In genomic region chr22:48254311-48254873, GRCh38 we compare ENCODE assay signal across 16 cellular contexts.
A peak's percentile ranks its signal among the peaks of the same experiment; 100 is the strongest.
DNase-seq lines count a peak whose midpoint lies in the region; ATAC-seq and TF ChIP-seq lines count a peak whose summit lies in the region.
"Had no signal": no experiment of that assay in that cellular context is flagged by ENCODE, and none has a peak within 500 bp of the region (broad histone marks: within the 10 kb centered on the region; RNA-seq: fewer than 3 reads in every experiment).

No MANE protein-coding gene starts in this region.

- no CpG with 5 or more reads among the region's 13 CpGs for WGBS in trophoblast cell (ENCODE audit: extremely low coverage, insufficient coverage, insufficient read length)

- ATAC-seq in GM23338: peak; percentile 78
- ATAC-seq in sciatic nerve: peak; percentile 56
- ATAC-seq: activated T-cell treated with anti-CD3 and anti-CD28 coated beads, Interleukin-2, amount 50 U/mL, for 4 hours; CD8-positive, alpha-beta T cell had no signal

- 0 out of 2 replicates have a peak, but pooled peaks cover 4% of the 10 kb centered on the region for H3K4me1 ChIP-seq in GM23338 (ENCODE audit: insufficient read depth)
- H3K4me1 ChIP-seq in trophoblast cell (ENCODE audit: control insufficient read depth in 1 of 2, insufficient read depth in 2 of 2, low read length in 2 of 2): no peaks in the 10 kb centered on the region
- H3K4me1 ChIP-seq: adrenal gland, Peyer's patch had no signal

- no peak for DNase-seq in GM23338 (ENCODE audit: low spot score)
- peak; percentile 65 for DNase-seq in NCI-H345 (lab: John Stamatoyannopoulos, UW)
- DNase-seq in iPS-NIHi11 (ENCODE audit: low spot score): peak; percentile 52
- DNase-seq in sciatic nerve (ENCODE audit: low spot score): peak; percentile 36
- no peak for DNase-seq in trophoblast cell
- DNase-seq in activated T-helper 2 cell treated with anti-CD3 and anti-CD28 coated beads, Interferon-gamma antibody, Interleukin-2, Interleukin-4, amounts not matched to agents 10 μg/mL and 5 μg/mL and 100 μg/mL, durations not matched to agents 14 hours and 24 hours and 36 hours (ENCODE audit: low spot score): no peak
- DNase-seq in COLO829 (ENCODE audit: low spot score): no peak
- DNase-seq: activated CD4-positive, alpha-beta T cell treated with anti-CD3 and anti-CD28 coated beads for 48 hours; activated T-cell treated with anti-CD3 and anti-CD28 coated beads, Interleukin-2, amount 50 U/mL, for 4 hours; adrenal gland; CD8-positive, alpha-beta T cell; GF-D8; NCI-H226; Peyer's patch had no signal

- no peak overlapping the region for H3K9ac ChIP-seq in trophoblast cell (ENCODE audit: low read length)

- peaks cover 8% of the 10 kb centered on the region for H3K27me3 Mint-ChIP-seq in GM23338 (ENCODE audit: insufficient read depth, low read depth, poor library complexity)
- H3K27me3 Mint-ChIP-seq in activated T-helper 2 cell treated with anti-CD3 and anti-CD28 coated beads, Interferon-gamma antibody, Interleukin-2, Interleukin-4, amounts not matched to agents 10 μg/mL and 5 μg/mL and 100 μg/mL, durations not matched to agents 14 hours and 24 hours and 36 hours (ENCODE audit: low read depth): no peaks in the 10 kb centered on the region

- H3K4me3 ChIP-seq in GM23338 (no peak overlapping the region), trophoblast cell (ENCODE audit: low read depth, low read length) (no peak overlapping the region)
- H3K4me3 ChIP-seq: adrenal gland, Peyer's patch had no signal

- no peaks in the 10 kb centered on the region for H3K9me3 Mint-ChIP-seq in GM23338
- no peaks in the 10 kb centered on the region for H3K9me3 Mint-ChIP-seq in activated T-helper 2 cell treated with anti-CD3 and anti-CD28 coated beads, Interferon-gamma antibody, Interleukin-2, Interleukin-4, amounts not matched to agents 10 μg/mL and 5 μg/mL and 100 μg/mL, durations not matched to agents 14 hours and 24 hours and 36 hours
- H3K9me3 Mint-ChIP-seq: activated T-cell treated with anti-CD3 and anti-CD28 coated beads, Interleukin-2, amount 50 U/mL, for 4 hours; CD8-positive, alpha-beta T cell; T-helper 1 cell treated with Interleukin-12 subunit alpha and Interleukin-12 subunit beta and Interleukin-4 antibody, amounts not matched to agents 30 μg/mL and 1 μg/mL, for 36 hours had no signal

- H3K4me2 ChIP-seq in GM23338 (no peak overlapping the region), trophoblast cell (ENCODE audit: low read length) (no peak overlapping the region)

- no peak overlapping the region for H3K23ac ChIP-seq in trophoblast cell (ENCODE audit: low read length)

- H2BK120ac ChIP-seq in trophoblast cell (ENCODE audit: insufficient read depth, low read length, poor library complexity): no peak overlapping the region

- no peak overlapping the region for H4K8ac ChIP-seq in trophoblast cell (ENCODE audit: low read depth, low read length)

- no peak for TF ChIP-seq CTCF in GM23338 (conservative IDR thresholded peaks at IDR 0.05; ENCODE audit: low read depth in 2 of 2)

- H2BK12ac ChIP-seq in trophoblast cell (ENCODE audit: low read length): no peak overlapping the region

- H3F3A ChIP-seq in GM23338 (replicated peaks; ENCODE audit: low read depth): no peaks in the 10 kb centered on the region

- H3K9me2 ChIP-seq in GM23338 (ENCODE audit: insufficient read depth): no peaks in the 10 kb centered on the region

- no peak overlapping the region for H2BK5ac ChIP-seq in trophoblast cell (ENCODE audit: low read depth, low read length, poor library complexity)

- H3K9me3 ChIP-seq in trophoblast cell (ENCODE audit: insufficient read depth, low read depth, low read length): peaks cover 2% of the 10 kb centered on the region
- H3K9me3 ChIP-seq: adrenal gland, Peyer's patch had no signal

- H4K20me1 ChIP-seq in GM23338 (replicated peaks; ENCODE audit: insufficient read depth): no peaks in the 10 kb centered on the region

- H3K36me3 Mint-ChIP-seq in GM23338 (ENCODE audit: low read depth): no peaks in the 10 kb centered on the region
- no peaks in the 10 kb centered on the region for H3K36me3 Mint-ChIP-seq in activated T-helper 2 cell treated with anti-CD3 and anti-CD28 coated beads, Interferon-gamma antibody, Interleukin-2, Interleukin-4, amounts not matched to agents 10 μg/mL and 5 μg/mL and 100 μg/mL, durations not matched to agents 14 hours and 24 hours and 36 hours (ENCODE audit: low read depth)
- H3K36me3 Mint-ChIP-seq: CD8-positive, alpha-beta T cell had no signal

- no peak overlapping the region for H2AFZ ChIP-seq in GM23338
- H2AFZ ChIP-seq in trophoblast cell (ENCODE audit: insufficient read depth, low read length, poor library complexity): no peak overlapping the region

- peaks cover 20% of the 10 kb centered on the region for H3K4me1 Mint-ChIP-seq in GM23338
- H3K4me1 Mint-ChIP-seq in activated T-helper 2 cell treated with anti-CD3 and anti-CD28 coated beads, Interferon-gamma antibody, Interleukin-2, Interleukin-4, amounts not matched to agents 10 μg/mL and 5 μg/mL and 100 μg/mL, durations not matched to agents 14 hours and 24 hours and 36 hours (ENCODE audit: low read depth): no peaks in the 10 kb centered on the region

- H3K14ac ChIP-seq in trophoblast cell (ENCODE audit: low read length): no peak overlapping the region

- no peak overlapping the region for H4K91ac ChIP-seq in trophoblast cell (ENCODE audit: low read depth, low read length)

- intact Hi-C loops in sciatic nerve (cut with DNase I): no loop called here
- intact Hi-C loops in activated T-helper 2 cell treated with anti-CD3 and anti-CD28 coated beads, Interferon-gamma antibody, Interleukin-2, Interleukin-4, amounts not matched to agents 10 μg/mL and 5 μg/mL and 100 μg/mL, durations not matched to agents 14 hours and 24 hours and 36 hours (cut with micrococcal nuclease): no loop called here

- H3K27ac Mint-ChIP-seq in GM23338: no peak overlapping the region
- H3K27ac Mint-ChIP-seq in activated T-helper 2 cell treated with anti-CD3 and anti-CD28 coated beads, Interferon-gamma antibody, Interleukin-2, Interleukin-4, amounts not matched to agents 10 μg/mL and 5 μg/mL and 100 μg/mL, durations not matched to agents 14 hours and 24 hours and 36 hours: no peak overlapping the region
- H3K27ac Mint-ChIP-seq: CD8-positive, alpha-beta T cell; T-helper 1 cell treated with Interleukin-12 subunit alpha and Interleukin-12 subunit beta and Interleukin-4 antibody, amounts not matched to agents 30 μg/mL and 1 μg/mL, for 36 hours had no signal

- H3K18ac ChIP-seq in trophoblast cell (ENCODE audit: low read length): no peak overlapping the region

- H2AK5ac ChIP-seq in trophoblast cell (ENCODE audit: low read length): no peak overlapping the region

- H3K27ac ChIP-seq in GM23338 (ENCODE audit: low read depth) (no peak overlapping the region), trophoblast cell (ENCODE audit: low read depth, low read length) (no peak overlapping the region)
- H3K27ac ChIP-seq: adrenal gland, epithelial cell of prostate, Peyer's patch had no signal

- H4K12ac ChIP-seq in trophoblast cell (ENCODE audit: low read depth, low read length): no peak overlapping the region

- no peaks in the 10 kb centered on the region for H3K79me2 ChIP-seq in GM23338 (replicated peaks; ENCODE audit: insufficient read depth)
- H3K79me2 ChIP-seq in trophoblast cell (ENCODE audit: control insufficient read depth, insufficient read depth, low read length, poor library complexity): no peaks in the 10 kb centered on the region

- H3K4ac ChIP-seq in trophoblast cell (ENCODE audit: low read depth, low read length): no peak overlapping the region

- H3K36me3 ChIP-seq in GM23338 (ENCODE audit: insufficient read depth) (no peaks in the 10 kb centered on the region), trophoblast cell (ENCODE audit: control insufficient read depth in 1 of 2, insufficient read depth in 2 of 2, low read length in 2 of 2) (no peaks in the 10 kb centered on the region)
- H3K36me3 ChIP-seq: adrenal gland, Peyer's patch had no signal

- H3K4me3 Mint-ChIP-seq in GM23338: no peak overlapping the region
- no peak overlapping the region for H3K4me3 Mint-ChIP-seq in activated T-helper 2 cell treated with anti-CD3 and anti-CD28 coated beads, Interferon-gamma antibody, Interleukin-2, Interleukin-4, amounts not matched to agents 10 μg/mL and 5 μg/mL and 100 μg/mL, durations not matched to agents 14 hours and 24 hours and 36 hours (ENCODE audit: low read depth)
- H3K4me3 Mint-ChIP-seq: activated T-cell treated with anti-CD3 and anti-CD28 coated beads, Interleukin-2, amount 50 U/mL, for 4 hours; CD8-positive, alpha-beta T cell; T-helper 1 cell treated with Interleukin-12 subunit alpha and Interleukin-12 subunit beta and Interleukin-4 antibody, amounts not matched to agents 30 μg/mL and 1 μg/mL, for 36 hours had no signal

- H3K27me3 ChIP-seq in GM23338 (ENCODE audit: insufficient read depth) (no peaks in the 10 kb centered on the region), trophoblast cell (ENCODE audit: insufficient read depth, low read length) (no peaks in the 10 kb centered on the region)
- H3K27me3 ChIP-seq: adrenal gland, Peyer's patch had no signal

- H3K79me1 ChIP-seq in trophoblast cell (ENCODE audit: low read length): no peaks in the 10 kb centered on the region

TF ChIP-seq in GM23338, 12 proteins besides CTCF, POLR2A, EP300 and RAD21:
- TF ChIP-seq EZH2phosphoT487 (IDR thresholded peaks at IDR 0.05; ENCODE audit: unreplicated experiment) (no peak), CREB1 (CRISPR knock-in tag; IDR thresholded peaks at IDR 0.05; ENCODE audit: low read depth) (no peak), JUNB (IDR thresholded peaks at IDR 0.05; ENCODE audit: unreplicated experiment) (no peak)

Comparison
In these comparisons a context has a peak if more than half of its experiments do, and no peak if none do; other contexts are left out.
1. DNase-seq: peak in NCI-H345 (single experiment), iPS-NIHi11 (single experiment) and sciatic nerve (single experiment); none in GM23338 (single experiment), trophoblast cell (0 of 2), activated T-helper 2 cell treated with anti-CD3 and anti-CD28 coated beads, Interferon-gamma antibody, Interleukin-2, Interleukin-4, amounts not matched to agents 10 μg/mL and 5 μg/mL and 100 μg/mL, durations not matched to agents 14 hours and 24 hours and 36 hours (single experiment) and COLO829 (single experiment).